In genomic region chr2:238521002-238521401, GRCh38 we compare ENCODE assay signal across 1 cellular context.
TF ChIP-seq lines count a peak whose summit lies in the region.

No MANE protein-coding gene starts in this region.

TF ChIP-seq in IMR-90, 13 proteins besides CTCF, POLR2A, EP300 and RAD21 (continued from another document):
- no peak for TF ChIP-seq MXI1 (IDR thresholded peaks at IDR 0.05; ENCODE audit: borderline replicate concordance, low read depth, low read length)
- no peak for TF ChIP-seq NFE2L2 (IDR thresholded peaks at IDR 0.05; ENCODE audit: low read depth, low read length)
- TF ChIP-seq USF2 (IDR thresholded peaks at IDR 0.05; ENCODE audit: low read depth, low read length): no peak
- no peak for TF ChIP-seq RCOR1 (IDR thresholded peaks at IDR 0.05; ENCODE audit: insufficient replicate concordance, low read length)
- no peak for TF ChIP-seq BHLHE40 (IDR thresholded peaks at IDR 0.05; ENCODE audit: low read depth, low read length)
- no peak for TF ChIP-seq MAZ (IDR thresholded peaks at IDR 0.05; ENCODE audit: borderline replicate concordance, low read depth, low read length)
- no peak for TF ChIP-seq CHD1 (IDR thresholded peaks at IDR 0.05; ENCODE audit: low read depth, low read length)
- TF ChIP-seq FOS (IDR thresholded peaks at IDR 0.05; ENCODE audit: low read depth, low read length): no peak
- no peak for TF ChIP-seq RFX5 (IDR thresholded peaks at IDR 0.05; ENCODE audit: low read depth, low read length)
- no peak for TF ChIP-seq SMC3 (IDR thresholded peaks at IDR 0.05; ENCODE audit: low read depth, low read length)
- TF ChIP-seq, protein P1, sequence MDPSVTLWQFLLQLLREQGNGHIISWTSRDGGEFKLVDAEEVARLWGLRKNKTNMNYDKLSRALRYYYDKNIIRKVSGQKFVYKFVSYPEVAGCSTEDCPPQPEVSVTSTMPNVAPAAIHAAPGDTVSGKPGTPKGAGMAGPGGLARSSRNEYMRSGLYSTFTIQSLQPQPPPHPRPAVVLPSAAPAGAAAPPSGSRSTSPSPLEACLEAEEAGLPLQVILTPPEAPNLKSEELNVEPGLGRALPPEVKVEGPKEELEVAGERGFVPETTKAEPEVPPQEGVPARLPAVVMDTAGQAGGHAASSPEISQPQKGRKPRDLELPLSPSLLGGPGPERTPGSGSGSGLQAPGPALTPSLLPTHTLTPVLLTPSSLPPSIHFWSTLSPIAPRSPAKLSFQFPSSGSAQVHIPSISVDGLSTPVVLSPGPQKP (IDR thresholded peaks at IDR 0.05; ENCODE audit: borderline replicate concordance, low read depth, low read length): no peak
TF ChIP-seq in IMR-90: peak in this region for 0.
